In genomic region chr2:112254466-112255240, GRCh38 we compare ENCODE assay signal across 8 cellular contexts. TPM values are rescaled to one million over a fixed set of nuclear protein-coding genes. Genes with fewer than 3 reads are reported as not detected.
A peak's percentile ranks its signal among the peaks of the same experiment; 100 is the strongest.
DNase-seq lines count a peak whose midpoint lies in the region; ATAC-seq and TF ChIP-seq lines count a peak whose summit lies in the region.

Gene ZC3H8, minus strand, starts transcription at chr2:112255042. Its CDS starts 61 bp downstream, at chr2:112254981.

- peak; percentile 87 for ATAC-seq in GM19351 (IDR thresholded peaks at IDR 0.05; ENCODE audit: unreplicated experiment)
- peak; percentile 82 for ATAC-seq in HG03520 (IDR thresholded peaks at IDR 0.05; ENCODE audit: unreplicated experiment)

- peaks cover 40% of the 10 kb centered on the region for H3K4me1 Mint-ChIP-seq in CD14-positive monocyte
- peaks cover 26% of the 10 kb centered on the region for H3K4me1 Mint-ChIP-seq in activated CD4-positive, alpha-beta T cell treated with anti-CD3 and anti-CD28 coated beads, Interleukin-2, amount 10 ng/mL, durations not matched to agents 7 days and 5 days

- peaks cover 0 to 4% of the 10 kb centered on the region in 2 donors for H3K36me3 Mint-ChIP-seq in CD14-positive monocyte
- H3K36me3 Mint-ChIP-seq in activated CD4-positive, alpha-beta T cell treated with anti-CD3 and anti-CD28 coated beads, Interleukin-2, amount 10 ng/mL, durations not matched to agents 7 days and 5 days (ENCODE audit: low read depth): peaks cover 8% of the 10 kb centered on the region

- POLR2A ChIA-PET in activated CD4-positive, alpha-beta T cell treated with anti-CD3 and anti-CD28 coated beads, Interleukin-2, amount 10 ng/mL, durations not matched to agents 7 days and 5 days (lab: Charles Lee): interaction anchor here (0.6 kb wide), 2 partner anchors 293 to 384 kb away, joined by 3 to 5 read pairs; no protein-coding TSS in a partner anchor

- H3K4me3 ChIP-seq in coronary artery: peak within 1 kb of the TSS; percentile 88

- H3K4me3 Mint-ChIP-seq in CD14-positive monocyte: peak within 1 kb of the TSS; percentile 84 to 90
- H3K4me3 Mint-ChIP-seq in activated CD4-positive, alpha-beta T cell treated with anti-CD3 and anti-CD28 coated beads, Interleukin-2, amount 10 ng/mL, durations not matched to agents 7 days and 5 days: peak within 1 kb of the TSS; percentile 82

- peaks cover 0 to 1% (median 0%) of the 10 kb centered on the region in 3 donors for H3K27me3 Mint-ChIP-seq in CD14-positive monocyte (ENCODE audit: low read depth in 3 of 3)
- H3K27me3 Mint-ChIP-seq in activated CD4-positive, alpha-beta T cell treated with anti-CD3 and anti-CD28 coated beads, Interleukin-2, amount 10 ng/mL, durations not matched to agents 7 days and 5 days: no peaks in the 10 kb centered on the region

- peaks cover 0 to 1% (median 0%) of the 10 kb centered on the region in 7 donors for H3K9me3 Mint-ChIP-seq in CD14-positive monocyte
- H3K9me3 Mint-ChIP-seq in activated CD4-positive, alpha-beta T cell treated with anti-CD3 and anti-CD28 coated beads, Interleukin-2, amount 10 ng/mL, durations not matched to agents 7 days and 5 days: no peaks in the 10 kb centered on the region

- H3K27ac Mint-ChIP-seq in CD14-positive monocyte: peak within 1 kb of the TSS; percentile 91 to 97 (median 96)
- H3K27ac Mint-ChIP-seq in activated CD4-positive, alpha-beta T cell treated with anti-CD3 and anti-CD28 coated beads, Interleukin-2, amount 10 ng/mL, durations not matched to agents 7 days and 5 days: peak within 1 kb of the TSS; percentile 94

- DNase-seq in CD14-positive monocyte (ENCODE audit: low spot score) (peak; percentile 92), NCI-H69 (lab: John Stamatoyannopoulos, UW) (peak; percentile 88), coronary artery (ENCODE audit: low spot score) (peak; percentile 94), left kidney (ENCODE audit: low read depth, low spot score) (peak; percentile 97)
- DNase-seq in activated CD4-positive, alpha-beta T cell treated with anti-CD3 and anti-CD28 coated beads, Interleukin-2, amount 10 ng/mL, durations not matched to agents 7 days and 5 days: peak; percentile 95
- DNase-seq in stimulated activated CD4-positive, alpha-beta T cell treated with anti-CD3 and anti-CD28 coated beads, Interleukin-2, amount 100 ng/mL, for 24 hours: peak; percentile 96 to 97

- no peak for TF ChIP-seq CTCF in CD14-positive monocyte (IDR thresholded peaks at IDR 0.05)
- TF ChIP-seq CTCF in coronary artery (IDR thresholded peaks at IDR 0.05): no peak

- H3K27ac ChIP-seq in coronary artery: peak within 1 kb of the TSS; percentile 75 to 76

- CTCF ChIA-PET in activated CD4-positive, alpha-beta T cell treated with anti-CD3 and anti-CD28 coated beads, Interleukin-2, amount 10 ng/mL, durations not matched to agents 7 days and 5 days (lab: Charles Lee): interaction anchor here (0.6 to 1.0 kb wide), 2 partner anchors 12 to 96 kb away, joined by 3 to 4 read pairs; no protein-coding TSS in a partner anchor

- intact Hi-C loops in CD14-positive monocyte (cut with micrococcal nuclease): loop anchor here (5.0 to 10.0 kb wide), 3 partner anchors 180 to 288 kb away; partner anchors contain the start of genes RGPD8 (in 2 of the 2), POLR1B (in 1 of the 2) and TMEM87B (in 1 of the 2)

RNA-seq across cellular contexts. Expression of gene ZC3H8, which starts in this region (rescaled TPM):
- 1 to 10 TPM; 2.3 TPM for polyA plus RNA-seq in CD14-positive monocyte
- 10 to 100 TPM; 18.0 to 19.3 TPM for total RNA-seq in activated CD4-positive, alpha-beta T cell treated with anti-CD3 and anti-CD28 coated beads, Interleukin-2, amount 10 ng/mL, durations not matched to agents 7 days and 5 days

Comparison
In these comparisons a context has a peak if more than half of its experiments do, and no peak if none do; other contexts are left out.
1. Peak in every context shown above with its lines: DNase-seq, ATAC-seq, H3K4me3 ChIP-seq and H3K27ac ChIP-seq.